Comparison of ENCODE assay signal across 7 cellular contexts in the genomic region with DNA sequence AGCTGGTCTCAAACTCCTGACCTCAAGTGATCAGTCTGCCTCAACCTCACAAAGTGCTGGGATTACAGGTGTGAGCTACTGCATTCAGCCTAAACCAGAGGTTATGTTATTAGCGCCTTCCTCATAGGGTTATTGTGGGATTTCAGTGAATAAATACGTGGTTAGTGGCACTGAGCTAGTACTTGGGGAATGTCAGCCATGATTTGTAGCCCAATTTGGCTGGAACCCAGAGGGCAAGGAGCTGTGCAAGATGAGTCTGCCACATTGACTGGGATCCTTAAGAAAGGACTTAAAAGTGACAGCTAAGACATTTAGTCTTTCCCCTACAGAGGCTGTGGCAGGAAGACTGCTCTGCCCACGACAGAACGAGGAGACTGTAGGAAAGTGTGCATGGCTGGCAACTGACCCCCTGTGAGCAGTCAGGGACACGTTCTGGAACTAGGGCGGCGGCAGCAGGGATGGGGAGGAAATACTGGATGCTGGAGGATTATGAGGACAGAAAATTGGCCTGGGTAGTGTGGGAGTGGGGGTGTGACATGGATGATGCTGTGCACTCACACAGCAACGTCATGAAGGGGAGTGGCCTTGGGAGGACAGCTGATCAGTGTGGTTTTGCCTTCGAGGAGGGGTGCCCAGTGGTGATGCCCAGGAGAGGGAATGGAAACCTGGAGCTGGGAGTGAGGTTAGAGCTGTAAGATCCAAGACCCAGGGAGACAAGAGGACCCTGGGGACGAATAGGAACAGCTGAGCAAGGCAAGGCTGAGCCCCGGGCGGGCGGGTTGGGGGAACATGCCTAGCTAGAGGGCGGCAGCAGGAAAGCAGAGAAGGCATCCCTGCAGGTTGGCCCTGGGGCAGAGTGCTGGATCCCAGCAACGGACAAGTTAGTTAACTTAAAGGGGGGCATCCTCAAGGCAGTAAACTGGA. TPM values are rescaled to one million over a fixed set of nuclear protein-coding genes. Genes with fewer than 3 reads are reported as not detected.
DNase-seq lines count a peak whose midpoint lies in the region; ATAC-seq and TF ChIP-seq lines count a peak whose summit lies in the region.

No MANE protein-coding gene starts in this region.

- peak; percentile 95 for DNase-seq in GM23248
- peak; percentile 89 for DNase-seq in NCI-H2196 (lab: John Stamatoyannopoulos, UW; ENCODE audit: unreplicated experiment)
- DNase-seq in activated CD4-positive, CD25-positive, alpha-beta regulatory T cell treated with anti-CD3 and anti-CD28 coated beads, Interleukin-2, amount 50 U/mL, for 72 hours, result peak; percentile 57
- peak; percentile 93 for DNase-seq in coronary artery (ENCODE audit: low spot score)
- peak; percentile 78 for DNase-seq in left kidney (ENCODE audit: low read depth, low spot score)
- DNase-seq in stimulated activated CD4-positive, alpha-beta T cell treated with anti-CD3 and anti-CD28 coated beads, Interleukin-1b, Interleukin-23, amount 100 ng/mL, for 4 hours (ENCODE audit: low read depth in 2 of 2), result peak; percentile 12 to 32

- H3K4me3 ChIP-seq in GM23248 (peak overlapping the region; percentile 92), coronary artery (peak overlapping the region; percentile 82)

- no peaks in the 10 kb centered on the region for H3K9me3 ChIP-seq in GM23248 (ENCODE audit: low read depth)

- H3K9ac ChIP-seq in GM23248, result peak overlapping the region; percentile 98

- peak overlapping the region; percentile 83 for H3K27ac ChIP-seq in GM23248
- peak overlapping the region; percentile 62 to 79 for H3K27ac ChIP-seq in coronary artery

- ATAC-seq in GM18519 (IDR thresholded peaks at IDR 0.05; ENCODE audit: low FRiP score, unreplicated experiment), result no peak

- H3K36me3 ChIP-seq in GM23248 (ENCODE audit: low read depth), result no peaks in the 10 kb centered on the region

- H3K4me1 ChIP-seq in GM23248 (ENCODE audit: insufficient read depth), result peaks cover 20% of the 10 kb centered on the region

- peak overlapping the region; percentile 92 for H2AFZ ChIP-seq in GM23248

- H3K4me2 ChIP-seq in GM23248 (ENCODE audit: unreplicated experiment), result peak overlapping the region; percentile 95

- H3K27me3 ChIP-seq in GM23248 (replicated peaks; ENCODE audit: insufficient read depth), result no peaks in the 10 kb centered on the region

- WGBS in GM23248 (ENCODE audit: low coverage in 1 of 2, low lambda C conversion rate in 2 of 2, missing lambda C conversion rate in 2 of 2), 2 experiments, result 3 to 4% methylated on average over 15 of the region's 15 CpGs

- no peak for TF ChIP-seq CTCF in coronary artery (IDR thresholded peaks at IDR 0.05)

- H3F3A ChIP-seq in GM23248 (ENCODE audit: insufficient read depth), result peaks cover 34% of the 10 kb centered on the region

- H3K79me2 ChIP-seq in GM23248 (ENCODE audit: insufficient read depth), result no peaks in the 10 kb centered on the region

- in situ Hi-C loops in GM23248 (cut with MboI), result no loop called here

- H3K9me2 ChIP-seq in GM23248 (ENCODE audit: insufficient read depth), result no peaks in the 10 kb centered on the region

- no peaks in the 10 kb centered on the region for H4K20me1 ChIP-seq in GM23248 (ENCODE audit: insufficient read depth)

RNA-seq across cellular contexts. Expression of gene ATP5PD, which starts 14.5 kb away (rescaled TPM):
- 215 and 287 TPM in 2 replicates for total RNA-seq in GM23248 (2014; rRNA removed; shearing (Covaris generic))
- 511 and 522 TPM in 2 replicates for polyA plus RNA-seq in GM23248 (2016; fragmentation: Nextera tagmentation; extraction: Ambion mirVana)

RNA-seq across cellular contexts. Expression of gene KCTD2, which starts 14.8 kb away (rescaled TPM):
- 19.9 and 25.5 TPM in 2 replicates for total RNA-seq in GM23248 (2014; rRNA removed; shearing (Covaris generic))
- 6.5 and 7.7 TPM in 2 replicates for polyA plus RNA-seq in GM23248 (2016; fragmentation: Nextera tagmentation; extraction: Ambion mirVana)

RNA-seq across cellular contexts. Expression of gene MRPL58, which starts 19.8 kb away (rescaled TPM):
- 35.6 and 52.4 TPM in 2 replicates for total RNA-seq in GM23248 (2014; rRNA removed; shearing (Covaris generic))
- polyA plus RNA-seq in GM23248 (2016; fragmentation: Nextera tagmentation; extraction: Ambion mirVana), result 41.5 TPM in 2 replicates

RNA-seq across cellular contexts. Expression of gene CDR2L, which starts 44.8 kb away (rescaled TPM):
- total RNA-seq in GM23248 (2014; rRNA removed; shearing (Covaris generic)), result 23.9 and 31.4 TPM in 2 replicates
- polyA plus RNA-seq in GM23248 (2016; fragmentation: Nextera tagmentation; extraction: Ambion mirVana), result 18.0 and 18.4 TPM in 2 replicates

RNA-seq across cellular contexts. Expression of gene SLC16A5, which starts 55.5 kb away (rescaled TPM):
- 10.6 and 11.1 TPM in 2 replicates for total RNA-seq in GM23248 (2014; rRNA removed; shearing (Covaris generic))
- polyA plus RNA-seq in GM23248 (2016; fragmentation: Nextera tagmentation; extraction: Ambion mirVana), result 4.8 and 5.4 TPM in 2 replicates

Comparison
In these comparisons a context has a peak if more than half of its experiments do, and no peak if none do; other contexts are left out.
1. DNase-seq: peak in every context shown above with its lines; median percentile 95 in GM23248; 93 in coronary artery; 89 in NCI-H2196; 78 in left kidney; 57 in activated CD4-positive, CD25-positive, alpha-beta regulatory T cell treated with anti-CD3 and anti-CD28 coated beads, Interleukin-2, amount 50 U/mL, for 72 hours; 22 in stimulated activated CD4-positive, alpha-beta T cell treated with anti-CD3 and anti-CD28 coated beads, Interleukin-1b, Interleukin-23, amount 100 ng/mL, for 4 hours.